1 cellular context compared by ENCODE assay signal in genomic region chr16:70454221-70455034, GRCh38.
A peak's percentile ranks its signal among the peaks of the same experiment; 100 is the strongest.
TF ChIP-seq lines count a peak whose summit lies in the region.

Gene FCSK, plus strand, starts transcription at chr16:70454595. Its CDS starts 8,596 bp downstream, at chr16:70463191.

TF ChIP-seq in HepG2, 621 proteins besides CTCF, POLR2A, EP300 and RAD21 (continued from another document and continues in another):
- TF ChIP-seq ZBTB44 (CRISPR knock-in tag; IDR thresholded peaks at IDR 0.05) (peak; percentile 63; the same call in 1 of the 2 replicates), NFAT5 (CRISPR knock-in tag; IDR thresholded peaks at IDR 0.05) (peak; percentile 93), IRF9 (CRISPR knock-in tag; IDR thresholded peaks at IDR 0.05; ENCODE audit: borderline replicate concordance) (no peak; the same call in 1 of the 2 replicates), SMC3 (IDR thresholded peaks at IDR 0.05; ENCODE audit: low read length) (no peak), FOXC1 (CRISPR knock-in tag; IDR thresholded peaks at IDR 0.05; ENCODE audit: borderline replicate concordance) (no peak; the same call in 1 of the 2 replicates), TAF15 (IDR thresholded peaks at IDR 0.05; ENCODE audit: low read depth, low read length, poor library complexity, severe bottlenecking) (no peak), PATZ1 (CRISPR knock-in tag; IDR thresholded peaks at IDR 0.05) (peak; percentile 99), CHD2 (IDR thresholded peaks at IDR 0.05; ENCODE audit: low read depth, low read length) (peak; percentile 89), FOXM1 (CRISPR knock-in tag; IDR thresholded peaks at IDR 0.05) (0 out of 2 replicates have a peak, but pooled peaks have one; percentile 73), MATR3 (CRISPR knock-in tag; IDR thresholded peaks at IDR 0.05) (no peak), PCBP2 (optimal IDR thresholded peaks at IDR 0.05; ENCODE audit: low read depth, low read length, poor library complexity, severe bottlenecking) (no peak), ZNF607 (CRISPR knock-in tag; IDR thresholded peaks at IDR 0.05; ENCODE audit: borderline replicate concordance) (peak; percentile 74), ZNF567 (CRISPR knock-in tag; IDR thresholded peaks at IDR 0.05; ENCODE audit: borderline replicate concordance) (peak; percentile 92), ZNF709 (CRISPR knock-in tag; IDR thresholded peaks at IDR 0.05) (peak; percentile 90; the same call in 1 of the 2 replicates), ARID5B (CRISPR knock-in tag; IDR thresholded peaks at IDR 0.05) (peak; percentile 60; the same call in 1 of the 2 replicates), ZNF775 (CRISPR knock-in tag; IDR thresholded peaks at IDR 0.05; ENCODE audit: borderline replicate concordance) (no peak), ZNF543 (CRISPR knock-in tag; IDR thresholded peaks at IDR 0.05) (peak; percentile 80), ZNF468 (CRISPR knock-in tag; IDR thresholded peaks at IDR 0.05) (no peak), ZNF30 (CRISPR knock-in tag; IDR thresholded peaks at IDR 0.05) (peak; percentile 18; the same call in 1 of the 2 replicates), ZNF576 (CRISPR knock-in tag; IDR thresholded peaks at IDR 0.05) (peak; percentile 79; the same call in 1 of the 2 replicates), SMAD3 (CRISPR knock-in tag; IDR thresholded peaks at IDR 0.05) (peak; percentile 65; the same call in 1 of the 2 replicates), ZNF724P (CRISPR knock-in tag; IDR thresholded peaks at IDR 0.05; ENCODE audit: borderline replicate concordance) (peak; percentile 89; the same call in 1 of the 2 replicates), RFXANK (CRISPR knock-in tag; IDR thresholded peaks at IDR 0.05) (no peak), KDM1A (CRISPR knock-in tag; IDR thresholded peaks at IDR 0.05) (no peak), CREM (IDR thresholded peaks at IDR 0.05) (peak; percentile 92), CREM (CRISPR knock-in tag; IDR thresholded peaks at IDR 0.05) (no peak), TCF7L2 (IDR thresholded peaks at IDR 0.05; ENCODE audit: low read depth, low read length) (no peak), ZNF687 (CRISPR knock-in tag; IDR thresholded peaks at IDR 0.05) (peak; percentile 89), ZNF563 (CRISPR knock-in tag; IDR thresholded peaks at IDR 0.05) (peak; percentile 94), ZBTB46 (CRISPR knock-in tag; IDR thresholded peaks at IDR 0.05; ENCODE audit: borderline replicate concordance) (no peak), TOPORS (CRISPR knock-in tag; IDR thresholded peaks at IDR 0.05) (no peak), KDM3A (CRISPR knock-in tag; IDR thresholded peaks at IDR 0.05; ENCODE audit: low read depth) (no peak; the same call in 1 of the 2 replicates), ADNP (CRISPR knock-in tag; IDR thresholded peaks at IDR 0.05) (no peak), GPN1 (CRISPR knock-in tag; IDR thresholded peaks at IDR 0.05; ENCODE audit: borderline replicate concordance) (peak; percentile 71; the same call in 1 of the 2 replicates), RNF219 (CRISPR knock-in tag; IDR thresholded peaks at IDR 0.05) (0 out of 2 replicates have a peak, but pooled peaks have one; percentile 15)
